In genomic region chr6:108737594-108738546, GRCh38 we compare ENCODE assay signal across 10 cellular contexts.
DNase-seq lines count a peak whose midpoint lies in the region; FAIRE-seq and TF ChIP-seq lines count a peak whose summit lies in the region.
"Had no signal": no experiment of that assay in that cellular context is flagged by ENCODE, and none has a peak within 500 bp of the region (broad histone marks: within the 10 kb centered on the region; RNA-seq: fewer than 3 reads in every experiment).

No MANE protein-coding gene starts in this region.

- H3K27ac ChIP-seq in stomach: peak overlapping the region in 2 of 5 donors; percentile 46 to 47

- H3K27me3 ChIP-seq in stomach: no peaks in the 10 kb centered on the region

- DNase-seq in activated T-cell treated with anti-CD3 and anti-CD28 coated beads for 48 hours (ENCODE audit: low read depth) (peak; percentile 40), activated T-cell treated with anti-CD3 and anti-CD28 coated beads for 4 hours (no peak), SW 1271 (lab: John Stamatoyannopoulos, UW) (peak; percentile 25 to 60), foreskin melanocyte (peak; percentile 62), stomach (peak; percentile 48), type B pancreatic cell (ENCODE audit: extremely low spot score, unreplicated experiment) (no peak), GM12891 (ENCODE audit: insufficient read length, low spot score) (no peak), NCI-H1417 (lab: John Stamatoyannopoulos, UW) (no peak)
- DNase-seq: DMS79 treated with DMSO at 0.1 percent for 48 hours had no signal

- TF ChIP-seq EP300 in stomach (IDR thresholded peaks at IDR 0.05): no peak

- intact Hi-C loops in stomach (cut with DNase I; ENCODE audit: low total_unique reads): no loop called here

- peaks cover 0 to 52% (median 18%) of the 10 kb centered on the region in 4 donors for H3K4me1 ChIP-seq in stomach

- peaks cover 6% of the 10 kb centered on the region for H3K27me3 Mint-ChIP-seq in type B pancreatic cell

- H3K4me3 ChIP-seq in stomach: no peak overlapping the region

- TF ChIP-seq CTCF in stomach (IDR thresholded peaks at IDR 0.05) (no peak), type B pancreatic cell (conservative IDR thresholded peaks at IDR 0.05) (no peak)

- FAIRE-seq in GM12891 (lab: Jason Lieb, UNC): no peak

- TF ChIP-seq POLR2A in stomach (IDR thresholded peaks at IDR 0.05) (no peak), GM12891 (IDR thresholded peaks at IDR 0.05; ENCODE audit: low read depth, low read length) (no peak)

- H3K27ac Mint-ChIP-seq in type B pancreatic cell: no peak overlapping the region
- H3K27ac Mint-ChIP-seq: activated naive CD4-positive, alpha-beta T cell treated with anti-CD3 and anti-CD28 coated beads, Interleukin-2, amount 50 U/mL, for 24 hours had no signal

- H3K36me3 ChIP-seq in stomach: no peaks in the 10 kb centered on the region

- 86 to 89% (median 88%) methylated on average over 18 of the region's 18 CpGs for WGBS in stomach, 5 donors

- H3K36me3 Mint-ChIP-seq in type B pancreatic cell: no peaks in the 10 kb centered on the region
- H3K36me3 Mint-ChIP-seq: activated naive CD4-positive, alpha-beta T cell treated with anti-CD3 and anti-CD28 coated beads, Interleukin-2, amount 50 U/mL, for 24 hours had no signal

- H3K9me3 ChIP-seq in stomach: no peaks in the 10 kb centered on the region

- H3K9me3 Mint-ChIP-seq in type B pancreatic cell: no peaks in the 10 kb centered on the region
- H3K9me3 Mint-ChIP-seq: activated naive CD4-positive, alpha-beta T cell treated with anti-CD3 and anti-CD28 coated beads, Interleukin-2, amount 50 U/mL, for 24 hours had no signal

- no peak overlapping the region for H3K4me3 Mint-ChIP-seq in type B pancreatic cell
- H3K4me3 Mint-ChIP-seq: activated naive CD4-positive, alpha-beta T cell treated with anti-CD3 and anti-CD28 coated beads, Interleukin-2, amount 50 U/mL, for 24 hours had no signal

- peaks cover 16% of the 10 kb centered on the region for H3K4me1 Mint-ChIP-seq in type B pancreatic cell (ENCODE audit: unreplicated experiment)
- H3K4me1 Mint-ChIP-seq: activated naive CD4-positive, alpha-beta T cell treated with anti-CD3 and anti-CD28 coated beads, Interleukin-2, amount 50 U/mL, for 24 hours had no signal

TF ChIP-seq in GM12891, 5 proteins besides CTCF, POLR2A, EP300 and RAD21:
- no peak for TF ChIP-seq POLR2AphosphoS5 (IDR thresholded peaks at IDR 0.05; ENCODE audit: low read depth, low read length)
- TF ChIP-seq TAF1 (IDR thresholded peaks at IDR 0.05; ENCODE audit: low read depth, low read length): no peak
- no peak for TF ChIP-seq POU2F2 (IDR thresholded peaks at IDR 0.05; ENCODE audit: low read depth, low read length)
- TF ChIP-seq SPI1 (IDR thresholded peaks at IDR 0.05; ENCODE audit: low read depth, low read length): no peak
- no peak for TF ChIP-seq PAX5 (IDR thresholded peaks at IDR 0.05; ENCODE audit: insufficient read depth, low read length, severe bottlenecking)

Comparison
In these comparisons a context has a peak if more than half of its experiments do, and no peak if none do; other contexts are left out.
1. DNase-seq: peak in activated T-cell treated with anti-CD3 and anti-CD28 coated beads for 48 hours (single experiment), SW 1271 (2 of 2), foreskin melanocyte (single experiment) and stomach (single experiment); none in activated T-cell treated with anti-CD3 and anti-CD28 coated beads for 4 hours (single experiment), type B pancreatic cell (single experiment), GM12891 (single experiment) and NCI-H1417 (0 of 3).